Comparison of ENCODE assay signal across 12 cellular contexts in the genomic region with DNA sequence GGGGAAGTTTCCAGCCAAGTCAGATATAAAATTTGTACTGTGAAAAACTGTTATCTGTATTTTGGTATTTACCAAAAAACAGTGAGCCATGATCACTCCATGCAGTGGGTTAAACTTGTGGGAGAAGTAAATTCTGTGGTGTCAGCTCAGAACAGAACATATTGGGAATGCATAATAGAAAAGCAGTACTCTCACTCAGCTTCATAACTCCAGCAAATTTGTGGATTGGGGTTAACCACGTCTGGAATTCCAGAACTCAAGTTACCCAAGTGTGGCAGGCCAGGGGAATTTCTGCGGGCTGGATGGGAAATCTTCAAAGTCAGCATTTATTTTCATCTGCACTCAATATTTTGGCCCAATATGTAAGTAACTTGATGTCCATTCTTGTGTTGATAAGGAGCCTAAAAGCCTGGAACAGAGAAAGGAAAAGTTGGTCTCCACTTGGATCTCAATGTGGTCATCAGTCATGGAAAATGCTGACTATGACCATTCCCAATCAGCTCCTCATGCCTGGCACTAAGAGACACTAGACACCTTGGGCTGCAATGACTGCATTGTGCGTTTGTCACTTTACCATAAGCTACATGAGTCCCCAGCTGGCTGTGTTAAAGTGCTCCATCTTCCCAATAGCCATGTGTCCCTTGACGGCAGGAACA. TPM values are rescaled to one million over a fixed set of nuclear protein-coding genes. Genes with fewer than 3 reads are reported as not detected.
DNase-seq lines count a peak whose midpoint lies in the region; FAIRE-seq and TF ChIP-seq lines count a peak whose summit lies in the region.
"Had no signal": no experiment of that assay in that cellular context is flagged by ENCODE, and none has a peak within 500 bp of the region (broad histone marks: within the 10 kb centered on the region; RNA-seq: fewer than 3 reads in every experiment).

No MANE protein-coding gene starts in this region.

- no peak overlapping the region for H3K27ac ChIP-seq in vagina

- H3K4me3 ChIP-seq in astrocyte of the cerebellum (ENCODE audit: low read depth, low read length), result no peak overlapping the region
- no peak overlapping the region for H3K4me3 ChIP-seq in vagina

- H3K27me3 ChIP-seq in vagina, result no peaks in the 10 kb centered on the region

- H3K9me3 ChIP-seq in vagina, result no peaks in the 10 kb centered on the region

- in situ Hi-C loops in astrocyte of the cerebellum (cut with HindIII; ENCODE audit: low sequenced_read_pairs), result no loop called here

- H3K36me3 ChIP-seq in vagina, result no peaks in the 10 kb centered on the region

- no peak for FAIRE-seq in urothelium cell line (lab: Jason Lieb, UNC)

- TF ChIP-seq CTCF in astrocyte of the cerebellum (IDR thresholded peaks at IDR 0.05; ENCODE audit: low read depth, low read length, missing control alignments) (no peak), vagina (IDR thresholded peaks at IDR 0.05) (no peak)

- TF ChIP-seq POLR2A in vagina (IDR thresholded peaks at IDR 0.05), result no peak

- DNase-seq in HCEC 1CT, result peak; percentile 24
- peak; percentile 98 for DNase-seq in astrocyte of the cerebellum (ENCODE audit: low read depth)
- peak; percentile 80 for DNase-seq in kidney glomerular epithelial cell (lab: John Stamatoyannopoulos, UW)
- DNase-seq in urothelium cell line (ENCODE audit: low spot score), result peak; percentile 60
- no peak for DNase-seq in T-helper 1 cell
- no peak for DNase-seq in vagina (ENCODE audit: extremely low spot score in 2 of 2)
- no peak for DNase-seq in KG1 (lab: John Stamatoyannopoulos, UW)
- DNase-seq: activated CD8-positive, alpha-beta T cell treated with anti-CD3 and anti-CD28 coated beads for 36 hours; activated naive CD4-positive, alpha-beta T cell; NCI-H446; nucleus accumbens; T-helper 9 cell had no signal

- H3K4me1 ChIP-seq in vagina, result peaks cover 35% of the 10 kb centered on the region

- intact Hi-C loops in vagina (cut with DNase I), result no loop called here

RNA-seq across cellular contexts. Expression of a gene that starts 39.1 kb away (rescaled TPM):
- total RNA-seq in vagina, result 62.4 TPM

Comparison
In these comparisons a context has a peak if more than half of its experiments do, and no peak if none do; other contexts are left out.
1. DNase-seq: peak in HCEC 1CT (single experiment), astrocyte of the cerebellum (single experiment), kidney glomerular epithelial cell (single experiment) and urothelium cell line (single experiment); none in T-helper 1 cell (0 of 5), vagina (0 of 2) and KG1 (single experiment).